ENCODE assay signal across 1 cellular context in genomic region chr1:47147047-47147785, GRCh38.
TF ChIP-seq lines count a peak whose summit lies in the region.

No MANE protein-coding gene starts in this region.

TF ChIP-seq in GM23338, 12 proteins besides CTCF, POLR2A, EP300 and RAD21 (continued from another document):
- TF ChIP-seq REST (IDR thresholded peaks at IDR 0.05; ENCODE audit: unreplicated experiment), result no peak
- no peak for TF ChIP-seq JUNB (IDR thresholded peaks at IDR 0.05; ENCODE audit: unreplicated experiment)
- TF ChIP-seq EZH2phosphoT487 (IDR thresholded peaks at IDR 0.05; ENCODE audit: unreplicated experiment), result no peak
- TF ChIP-seq EZH2 (IDR thresholded peaks at IDR 0.05; ENCODE audit: low read depth, unreplicated experiment), result no peak
- no peak for TF ChIP-seq ETS1 (IDR thresholded peaks at IDR 0.05)
- no peak for TF ChIP-seq STAT1 (IDR thresholded peaks at IDR 0.05; ENCODE audit: unreplicated experiment)
- no peak for TF ChIP-seq ZNF331 (CRISPR knock-in tag; IDR thresholded peaks at IDR 0.05; ENCODE audit: low read depth)
- TF ChIP-seq ZNF114 (CRISPR knock-in tag; IDR thresholded peaks at IDR 0.05), result no peak
- TF ChIP-seq ZNF462 (CRISPR knock-in tag; IDR thresholded peaks at IDR 0.05), result no peak
- TF ChIP-seq POLR2AphosphoS5 (IDR thresholded peaks at IDR 0.05; ENCODE audit: low read depth), result no peak
TF ChIP-seq in GM23338: peak in this region for 0.
